8 cellular contexts compared by ENCODE assay signal in genomic region chr9:126723807-126724172, GRCh38.
DNase-seq lines count a peak whose midpoint lies in the region; ATAC-seq, FAIRE-seq and TF ChIP-seq lines count a peak whose summit lies in the region.

No MANE protein-coding gene starts in this region.

- FAIRE-seq in urothelium cell line (lab: Jason Lieb, UNC) = no peak

- no peak for TF ChIP-seq POLR2A in esophagus muscularis mucosa (IDR thresholded peaks at IDR 0.05; ENCODE audit: low read depth)

- peak overlapping the region; percentile 89 for H3K27ac Mint-ChIP-seq in activated CD4-positive, alpha-beta T cell treated with anti-CD3 and anti-CD28 coated beads for 36 hours
- H3K27ac Mint-ChIP-seq in stimulated activated naive B cell treated with anti-CD40 and anti-IgM and Interleukin-4, amounts not matched to agents 10 μg/mL and 1 μg/mL and 100 μg/mL, for 72 hours = peak overlapping the region; percentile 93

- no peaks in the 10 kb centered on the region for H3K9me3 Mint-ChIP-seq in activated CD4-positive, alpha-beta T cell treated with anti-CD3 and anti-CD28 coated beads for 36 hours (ENCODE audit: low read depth)
- no peaks in the 10 kb centered on the region for H3K9me3 Mint-ChIP-seq in stimulated activated naive B cell treated with anti-CD40 and anti-IgM and Interleukin-4, amounts not matched to agents 10 μg/mL and 1 μg/mL and 100 μg/mL, for 72 hours

- H3K4me3 Mint-ChIP-seq in activated CD4-positive, alpha-beta T cell treated with anti-CD3 and anti-CD28 coated beads for 36 hours = peak overlapping the region; percentile 77
- H3K4me3 Mint-ChIP-seq in stimulated activated naive B cell treated with anti-CD40 and anti-IgM and Interleukin-4, amounts not matched to agents 10 μg/mL and 1 μg/mL and 100 μg/mL, for 72 hours = peak overlapping the region; percentile 89 to 96

- H3K4me1 ChIP-seq in esophagus muscularis mucosa = peaks cover 5 to 23% (median 22%) of the 10 kb centered on the region in 4 donors

- no peaks in the 10 kb centered on the region for H3K27me3 Mint-ChIP-seq in activated CD4-positive, alpha-beta T cell treated with anti-CD3 and anti-CD28 coated beads for 36 hours
- H3K27me3 Mint-ChIP-seq in stimulated activated naive B cell treated with anti-CD40 and anti-IgM and Interleukin-4, amounts not matched to agents 10 μg/mL and 1 μg/mL and 100 μg/mL, for 72 hours = no peaks in the 10 kb centered on the region

- H3K27me3 ChIP-seq in esophagus muscularis mucosa = peaks cover 0 to 16% (median 0%) of the 10 kb centered on the region in 4 donors

- CTCF ChIA-PET in activated CD4-positive, alpha-beta T cell treated with anti-CD3 and anti-CD28 coated beads for 36 hours (lab: Charles Lee) = interaction anchor here (0.6 to 3.4 kb wide), 4 partner anchors 17 to 111 kb away, joined by 3 to 11 read pairs (median 6); no protein-coding TSS in a partner anchor

- no peak for TF ChIP-seq CTCF in esophagus muscularis mucosa (IDR thresholded peaks at IDR 0.05)

- no peaks in the 10 kb centered on the region for H3K36me3 Mint-ChIP-seq in activated CD4-positive, alpha-beta T cell treated with anti-CD3 and anti-CD28 coated beads for 36 hours (ENCODE audit: low read depth)
- no peaks in the 10 kb centered on the region for H3K36me3 Mint-ChIP-seq in stimulated activated naive B cell treated with anti-CD40 and anti-IgM and Interleukin-4, amounts not matched to agents 10 μg/mL and 1 μg/mL and 100 μg/mL, for 72 hours

- intact Hi-C loops in activated CD4-positive, alpha-beta T cell treated with anti-CD3 and anti-CD28 coated beads for 36 hours (cut with DNase I, micrococcal nuclease) = loop anchor here in 1 of 2 experiments (2.0 to 10.0 kb wide), 5 partner anchors 137 to 1859 kb away; partner anchors contain the start of genes ARPC5L, PBX3, RPL35 and SLC2A8
- intact Hi-C loops in esophagus muscularis mucosa (cut with DNase I) = loop anchor here (5.0 kb wide), 1 partner anchor 59 kb away; no protein-coding TSS in a partner anchor

- ATAC-seq in activated CD4-positive, alpha-beta T cell treated with anti-CD3 and anti-CD28 coated beads for 36 hours = no peak
- no peak for ATAC-seq in stimulated activated naive B cell treated with anti-CD40 and anti-IgM and Interleukin-4, amounts not matched to agents 10 μg/mL and 1 μg/mL and 100 μg/mL, for 72 hours (replicated peaks)
- ATAC-seq in GM21717 (IDR thresholded peaks at IDR 0.05; ENCODE audit: unreplicated experiment) = no peak
- ATAC-seq in GM19023 (IDR thresholded peaks at IDR 0.05; ENCODE audit: unreplicated experiment) = no peak

- H3K36me3 ChIP-seq in esophagus muscularis mucosa = no peaks in the 10 kb centered on the region

- H3K4me1 Mint-ChIP-seq in activated CD4-positive, alpha-beta T cell treated with anti-CD3 and anti-CD28 coated beads for 36 hours = peaks cover 41% of the 10 kb centered on the region
- H3K4me1 Mint-ChIP-seq in stimulated activated naive B cell treated with anti-CD40 and anti-IgM and Interleukin-4, amounts not matched to agents 10 μg/mL and 1 μg/mL and 100 μg/mL, for 72 hours = peaks cover 34 to 45% of the 10 kb centered on the region in 2 donors

- in situ Hi-C loops in SK-MEL-5 (cut with HindIII; ENCODE audit: low pct_unique_long_range_greater_than_20kb, low sequenced_read_pairs) = no loop called here

- WGBS in esophagus muscularis mucosa = 51% methylated on average over 12 of the region's 14 CpGs

- DNase-seq in activated CD4-positive, alpha-beta T cell treated with anti-CD3 and anti-CD28 coated beads for 36 hours = no peak
- no peak for DNase-seq in activated CD4-positive, alpha-beta T cell treated with anti-CD3 and anti-CD28 coated beads for 4 hours
- DNase-seq in SK-MEL-5 (ENCODE audit: low read depth, low spot score) (peak; percentile 19), esophagus muscularis mucosa (ENCODE audit: extremely low spot score) (no peak), urothelium cell line (ENCODE audit: low spot score) (no peak)
- DNase-seq in stimulated activated naive B cell treated with anti-CD40 and anti-IgM and Interleukin-4, amounts not matched to agents 10 μg/mL and 1 μg/mL and 100 μg/mL, for 72 hours = no peak

- peak overlapping the region; percentile 68 to 85 (median 73) for H3K4me3 ChIP-seq in esophagus muscularis mucosa

- no peaks in the 10 kb centered on the region for H3K9me3 ChIP-seq in esophagus muscularis mucosa

- H3K27ac ChIP-seq in esophagus muscularis mucosa (replicated peaks in 1 of 4) = peak overlapping the region; percentile 81 to 88 (median 84)

- TF ChIP-seq EP300 in esophagus muscularis mucosa (IDR thresholded peaks at IDR 0.05) = no peak

- POLR2A ChIA-PET in activated CD4-positive, alpha-beta T cell treated with anti-CD3 and anti-CD28 coated beads for 36 hours (lab: Charles Lee) = no interaction called here
